In genomic region chr3:197950661-197951029, GRCh38 we compare ENCODE assay signal across 8 cellular contexts. TPM values are rescaled to one million over a fixed set of nuclear protein-coding genes. Genes with fewer than 3 reads are reported as not detected.
DNase-seq lines count a peak whose midpoint lies in the region; ATAC-seq and TF ChIP-seq lines count a peak whose summit lies in the region.

No MANE protein-coding gene starts in this region.

- no peaks in the 10 kb centered on the region for H3K27me3 ChIP-seq in left ventricle myocardium inferior (ENCODE audit: low read depth)
- no peaks in the 10 kb centered on the region for H3K27me3 ChIP-seq in vagina

- no peak for DNase-seq in left ventricle myocardium inferior
- no peak for DNase-seq in left ventricle myocardium superior
- DNase-seq in vagina (ENCODE audit: extremely low spot score in 2 of 2): no peak
- no peak for DNase-seq in SKM-1 treated with dmso at 0.1 percent for 144 hours (lab: John Stamatoyannopoulos, UW; ENCODE audit: unreplicated experiment)
- DNase-seq in anterior cingulate cortex (lab: John Stamatoyannopoulos, UW): no peak

- H3K4me1 ChIP-seq in left ventricle myocardium inferior (peaks cover 61% of the 10 kb centered on the region), mesodermal cell (ENCODE audit: control insufficient read depth, insufficient read depth, low read length, poor library complexity, severe bottlenecking) (peaks cover 4% of the 10 kb centered on the region), vagina (peaks cover 44% of the 10 kb centered on the region)

- WGBS in mesodermal cell (ENCODE audit: insufficient coverage in 2 of 2), 2 experiments: 0 to 2% methylated on average over 9 to 10 of the region's 10 CpGs

- peaks cover 47% of the 10 kb centered on the region for H3K36me3 ChIP-seq in left ventricle myocardium inferior
- peaks cover 51% of the 10 kb centered on the region for H3K36me3 ChIP-seq in mesodermal cell (ENCODE audit: control insufficient read depth, insufficient read depth, low read length)
- H3K36me3 ChIP-seq in vagina: peaks cover 0 to 44% of the 10 kb centered on the region in 2 donors

- peak overlapping the region; percentile 97 to 98 (median 98) for H3K4me3 Mint-ChIP-seq in brain

- TF ChIP-seq POLR2A in vagina (IDR thresholded peaks at IDR 0.05): no peak

- H3K4me1 Mint-ChIP-seq in brain: peaks cover 58% of the 10 kb centered on the region

- intact Hi-C loops in left ventricle myocardium inferior (cut with micrococcal nuclease) (no loop called here), left ventricle myocardium superior (cut with micrococcal nuclease) (no loop called here), vagina (cut with DNase I) (no loop called here)

- peaks cover 16% of the 10 kb centered on the region for H3K27me3 Mint-ChIP-seq in brain

- no peak for TF ChIP-seq CTCF in left ventricle myocardium inferior (IDR thresholded peaks at IDR 0.05; ENCODE audit: borderline replicate concordance)
- no peak for TF ChIP-seq CTCF in brain (conservative IDR thresholded peaks at IDR 0.05)
- TF ChIP-seq CTCF in vagina (IDR thresholded peaks at IDR 0.05): no peak

- ATAC-seq in left ventricle myocardium superior: no peak
- no peak for ATAC-seq in HG03196 (IDR thresholded peaks at IDR 0.05; ENCODE audit: unreplicated experiment)

- H3K9me3 ChIP-seq in left ventricle myocardium inferior (replicated peaks) (no peaks in the 10 kb centered on the region), mesodermal cell (ENCODE audit: control insufficient read depth, low read length) (no peaks in the 10 kb centered on the region), vagina (no peaks in the 10 kb centered on the region)

- H3K4me3 ChIP-seq in left ventricle myocardium inferior (peak overlapping the region; percentile 74), mesodermal cell (ENCODE audit: extremely low read depth, insufficient read depth, low read length, poor library complexity, severe bottlenecking) (peak overlapping the region; percentile 90), vagina (peak overlapping the region; percentile 51 to 65)

- H3K27ac Mint-ChIP-seq in brain: peak overlapping the region; percentile 99 to 100 (median 100)

- no peaks in the 10 kb centered on the region for H3K9me3 Mint-ChIP-seq in brain

- H3K36me3 Mint-ChIP-seq in brain: peaks cover 53% of the 10 kb centered on the region

- H3K27ac ChIP-seq in left ventricle myocardium inferior (replicated peaks) (peak overlapping the region; percentile 94), mesodermal cell (ENCODE audit: low read depth, low read length, severe bottlenecking) (peak overlapping the region; percentile 99), vagina (peak overlapping the region; percentile 79)

RNA-seq across cellular contexts. Expression of gene RPL35A, which starts 0.7 kb away (rescaled TPM):
- total RNA-seq in left ventricle myocardium inferior (775 TPM), left ventricle myocardium superior (751 TPM), vagina (371 TPM)
- polyA plus RNA-seq in brain (ENCODE audit: insufficient read depth, low read depth, low replicate concordance): 1,779 TPM
- 1,636 TPM for polyA plus RNA-seq in mesodermal cell (2013, experiment 1 of 2)
- polyA plus RNA-seq in mesodermal cell (2013, experiment 2 of 2): 1,619 TPM

RNA-seq across cellular contexts. Expression of gene LMLN, which starts 9.4 kb away (rescaled TPM):
- total RNA-seq in left ventricle myocardium inferior: 10.6 TPM
- total RNA-seq in left ventricle myocardium superior: 8.8 TPM
- 1.5 TPM for polyA plus RNA-seq in brain (ENCODE audit: insufficient read depth, low read depth, low replicate concordance)
- 4.3 TPM for polyA plus RNA-seq in mesodermal cell (2013, experiment 1 of 2)
- 5.1 TPM for polyA plus RNA-seq in mesodermal cell (2013, experiment 2 of 2)
- 18.9 TPM for total RNA-seq in vagina
